Comparison of ENCODE assay signal across 8 cellular contexts in genomic region chr5:61625682-61626620, GRCh38.
DNase-seq lines count a peak whose midpoint lies in the region; ATAC-seq and TF ChIP-seq lines count a peak whose summit lies in the region.

No MANE protein-coding gene starts in this region.

- H3K27ac ChIP-seq in tibial nerve (peak overlapping the region; percentile 74 to 91 (median 87)), SJCRH30 (no peak overlapping the region)

- H3K27ac Mint-ChIP-seq in nephron progenitor cell = no peak overlapping the region

- TF ChIP-seq CTCF in nephron progenitor cell (IDR thresholded peaks at IDR 0.05) (no peak), tibial nerve (IDR thresholded peaks at IDR 0.05) (no peak)

- peak in 1 of 2 donors; percentile 26 for TF ChIP-seq POLR2A in tibial nerve (IDR thresholded peaks at IDR 0.05)

- peak in 1 of 2 donors; percentile 78 for TF ChIP-seq EP300 in tibial nerve (IDR thresholded peaks at IDR 0.05)

- peaks cover 7% of the 10 kb centered on the region for H3K4me1 Mint-ChIP-seq in nephron progenitor cell

- WGBS in tibial nerve, 2 donors = 11 to 14% methylated on average over 63 to 64 of the region's 76 CpGs

- H3K27me3 Mint-ChIP-seq in nephron progenitor cell (ENCODE audit: low read depth, poor library complexity) = peaks cover 17% of the 10 kb centered on the region

- H3K36me3 Mint-ChIP-seq in nephron progenitor cell (ENCODE audit: low read depth) = no peaks in the 10 kb centered on the region

- ATAC-seq in GM18498 (IDR thresholded peaks at IDR 0.05; ENCODE audit: unreplicated experiment) (peak; percentile 73), HG02588 (IDR thresholded peaks at IDR 0.05; ENCODE audit: unreplicated experiment) (no peak)

- H3K4me3 ChIP-seq in tibial nerve (peak overlapping the region; percentile 43 to 59 (median 52)), SJCRH30 (no peak overlapping the region)

- H3K27me3 ChIP-seq in tibial nerve (no peaks in the 10 kb centered on the region), SJCRH30 (no peaks in the 10 kb centered on the region)

- peaks cover 7% of the 10 kb centered on the region for H3K9me3 Mint-ChIP-seq in nephron progenitor cell

- peak overlapping the region; percentile 76 for H3K4me3 Mint-ChIP-seq in nephron progenitor cell

- H3K4me1 ChIP-seq in tibial nerve (peaks cover 0 to 56% (median 29%) of the 10 kb centered on the region in 4 donors), SJCRH30 (no peaks in the 10 kb centered on the region; the same call in 1 of the 2 replicates)

- DNase-seq in HT-29 (ENCODE audit: low spot score) (peak; percentile 42), globus pallidus (ENCODE audit: low spot score) (peak; percentile 89), nephron progenitor cell (peak; percentile 75), tibial nerve (ENCODE audit: low spot score in 2 of 2) (peak; percentile 30 to 43), SJCRH30 (no peak)
- peak; percentile 6 for DNase-seq in activated naive CD4-positive, alpha-beta T cell treated with Interleukin-2 at 50 U/mL for 16 hours

- no peaks in the 10 kb centered on the region for H3K9me3 ChIP-seq in tibial nerve
- no peaks in the 10 kb centered on the region for H3K9me3 ChIP-seq in SJCRH30 (replicated peaks)

- H3K36me3 ChIP-seq in tibial nerve (no peaks in the 10 kb centered on the region), SJCRH30 (no peaks in the 10 kb centered on the region)

Comparison
In these comparisons a context has a peak if more than half of its experiments do, and no peak if none do; other contexts are left out.
1. DNase-seq: peak in HT-29 (single experiment), activated naive CD4-positive, alpha-beta T cell treated with Interleukin-2 at 50 U/mL for 16 hours (single experiment), globus pallidus (single experiment), nephron progenitor cell (single experiment) and tibial nerve (2 of 2); none in SJCRH30 (0 of 2).